In the genomic region with DNA sequence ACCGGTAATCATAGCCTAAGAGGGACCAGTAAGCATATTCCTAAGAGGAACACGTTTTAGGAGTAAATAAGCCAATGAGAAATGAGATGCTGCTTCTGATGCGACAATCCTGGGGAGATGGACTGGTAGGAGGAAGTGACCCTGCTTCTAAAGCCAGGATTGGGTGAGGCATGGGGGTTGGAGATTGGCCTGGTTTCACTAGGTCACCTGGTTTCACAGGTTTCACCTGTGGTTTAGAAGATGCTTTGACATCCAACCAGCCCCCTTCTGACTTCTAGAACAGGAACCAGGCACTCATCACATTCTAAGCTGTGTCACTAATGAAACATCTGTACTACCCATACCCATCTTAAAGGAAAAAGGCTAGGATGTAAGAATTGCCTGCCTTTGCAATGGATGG, we compare ENCODE assay signal across 21 cellular contexts. TPM values are rescaled to one million over a fixed set of nuclear protein-coding genes. Genes with fewer than 3 reads are reported as not detected.
DNase-seq lines count a peak whose midpoint lies in the region; ATAC-seq, FAIRE-seq and TF ChIP-seq lines count a peak whose summit lies in the region.
"Had no signal": no experiment of that assay in that cellular context is flagged by ENCODE, and none has a peak within 500 bp of the region (broad histone marks: within the 10 kb centered on the region; RNA-seq: fewer than 3 reads in every experiment).

No MANE protein-coding gene starts in this region.

- no peak for FAIRE-seq in H1 (lab: Jason Lieb, UNC)
- FAIRE-seq: RCC 7860 had no signal

- H3K4me2 ChIP-seq in H1 (ENCODE audit: insufficient read depth in 1 of 2, low read depth in 2 of 2, low read length in 2 of 2): no peak overlapping the region

- H2BK12ac ChIP-seq in H1 (ENCODE audit: low read depth, low read length): no peak overlapping the region

- no peaks in the 10 kb centered on the region for H3K79me1 ChIP-seq in H1 (ENCODE audit: low read depth, low read length)

- TF ChIP-seq CTCF in CD8-positive, alpha-beta T cell (IDR thresholded peaks at IDR 0.05): no peak
- TF ChIP-seq CTCF in H1 (IDR thresholded peaks at IDR 0.05; ENCODE audit: control extremely low read depth in 1 of 3, insufficient read depth in 1 of 3, low read depth in 1 of 3, low read length in 3 of 3) (no peak), uterus (IDR thresholded peaks at IDR 0.05) (no peak)

- no peak overlapping the region for H2BK15ac ChIP-seq in H1 (ENCODE audit: low read length)

- H4K5ac ChIP-seq in H1 (ENCODE audit: insufficient read length, low read depth, low read length): no peak overlapping the region

- no peak overlapping the region for H3K4me3 Mint-ChIP-seq in CD8-positive, alpha-beta T cell
- H3K4me3 Mint-ChIP-seq: CD8-positive, alpha-beta memory T cell; central memory CD8-positive, alpha-beta T cell had no signal

- TF ChIP-seq RAD21 in H1 (IDR thresholded peaks at IDR 0.05 in 1 of 2, conservative IDR thresholded peaks at IDR 0.05 in 1 of 2; ENCODE audit: low read depth in 2 of 2, low read length in 2 of 2): no peak

- no peaks in the 10 kb centered on the region for H3K36me3 ChIP-seq in CD8-positive, alpha-beta T cell (ENCODE audit: insufficient read depth, low read length)
- H3K36me3 ChIP-seq in H1 (ENCODE audit: control insufficient read depth in 2 of 4, insufficient read depth in 4 of 4, low read length in 3 of 4) (peaks cover 0 to 23% (median 3%) of the 10 kb centered on the region in 4 experiments; a peak in 4 of 8 replicates), uterus (no peaks in the 10 kb centered on the region)

- no peaks in the 10 kb centered on the region for H4K20me1 ChIP-seq in H1 (replicated peaks in 1 of 2; ENCODE audit: control insufficient read depth in 1 of 2, insufficient read depth in 2 of 2, low read length in 2 of 2)

- H4K91ac ChIP-seq in H1 (replicated peaks; ENCODE audit: insufficient read length, low read length): no peak overlapping the region

- H3K4me1 ChIP-seq in CD8-positive, alpha-beta T cell (ENCODE audit: insufficient read depth, low read length): no peaks in the 10 kb centered on the region
- H3K4me1 ChIP-seq in H1 (replicated peaks in 1 of 4; ENCODE audit: control insufficient read depth in 3 of 4, insufficient read depth in 4 of 4, low read length in 3 of 4): peaks cover 0 to 3% (median under 1%) of the 10 kb centered on the region in 4 experiments; a peak in 2 of 7 replicates
- H3K4me1 ChIP-seq in uterus: no peaks in the 10 kb centered on the region

- H3K4me3 ChIP-seq in CD8-positive, alpha-beta T cell (ENCODE audit: low read depth, low read length): no peak overlapping the region
- H3K4me3 ChIP-seq in H1 (ENCODE audit: extremely low read depth in 1 of 4, insufficient read depth in 2 of 4, low read depth in 3 of 4, low read length in 4 of 4): no peak overlapping the region
- no peak overlapping the region for H3K4me3 ChIP-seq in uterus
- H3K4me3 ChIP-seq: esophagus squamous epithelium, left lung, right atrium auricular region had no signal

- H4K8ac ChIP-seq in H1 (ENCODE audit: extremely low read depth, insufficient read depth, low read length): no peak overlapping the region

- no peaks in the 10 kb centered on the region for H3K27me3 ChIP-seq in CD8-positive, alpha-beta T cell (ENCODE audit: insufficient read depth, low read length)
- H3K27me3 ChIP-seq in H1 (replicated peaks in 1 of 4; ENCODE audit: control insufficient read depth in 3 of 4, extremely low read depth in 1 of 4, insufficient read depth in 3 of 4, low read length in 3 of 4): no peaks in the 10 kb centered on the region
- H3K27me3 ChIP-seq in uterus: no peaks in the 10 kb centered on the region
- H3K27me3 ChIP-seq: right atrium auricular region had no signal

- CTCF ChIA-PET in CD8-positive, alpha-beta T cell (lab: Charles Lee): interaction anchor here (0.8 to 1.3 kb wide), 2 partner anchors 40 to 231 kb away, joined by 4 to 5 read pairs; no protein-coding TSS in a partner anchor
- CTCF ChIA-PET in H1 (lab: Charles Lee; ENCODE audit: partially characterized antibody): interaction anchor here (1.2 kb wide), 1 partner anchor 13 kb away, joined by 3 read pairs; no protein-coding TSS in a partner anchor

- no peak for ATAC-seq in CD8-positive, alpha-beta T cell
- ATAC-seq in GM19395 (IDR thresholded peaks at IDR 0.05; ENCODE audit: unreplicated experiment): peak; percentile 55
- peak; percentile 42 for ATAC-seq in HG03521 (IDR thresholded peaks at IDR 0.05; ENCODE audit: unreplicated experiment)
- ATAC-seq: left lung had no signal

- no peak overlapping the region for H3K18ac ChIP-seq in H1 (ENCODE audit: extremely low read depth, low read length)

- H3K4ac ChIP-seq in H1 (replicated peaks; ENCODE audit: insufficient read length, low read depth, low read length): no peak overlapping the region

- no peak overlapping the region for H2AK5ac ChIP-seq in H1 (ENCODE audit: low read depth, low read length)

- H3K27ac Mint-ChIP-seq in CD8-positive, alpha-beta T cell: peak overlapping the region; percentile 2

- no peak overlapping the region for H2BK20ac ChIP-seq in H1 (ENCODE audit: low read length)

- no peak overlapping the region for H2BK5ac ChIP-seq in H1 (ENCODE audit: low read depth, low read length)

- H3K9me3 Mint-ChIP-seq in CD8-positive, alpha-beta T cell: no peaks in the 10 kb centered on the region
- H3K9me3 Mint-ChIP-seq: CD8-positive, alpha-beta memory T cell; central memory CD8-positive, alpha-beta T cell had no signal

- no peak for TF ChIP-seq EP300 in H1 (IDR thresholded peaks at IDR 0.05; ENCODE audit: borderline replicate concordance in 1 of 2, low read depth in 2 of 2, low read length in 2 of 2)

- peaks cover 15% of the 10 kb centered on the region for H3K4me1 Mint-ChIP-seq in CD8-positive, alpha-beta T cell (ENCODE audit: low read depth)

- H2AFZ ChIP-seq in H1 (ENCODE audit: low read length): no peak overlapping the region

- H3K56ac ChIP-seq in H1 (replicated peaks; ENCODE audit: insufficient read length, low read depth, low read length): no peak overlapping the region

- intact Hi-C loops in CD8-positive, alpha-beta T cell (cut with DNase I, micrococcal nuclease): no loop called here
- intact Hi-C loops in uterus (cut with DNase I; ENCODE audit: low total_unique reads): no loop called here

- H3K23me2 ChIP-seq in H1 (ENCODE audit: low read depth, low read length): no peaks in the 10 kb centered on the region

- POLR2A ChIA-PET in CD8-positive, alpha-beta T cell (lab: Charles Lee): no interaction called here
- POLR2A ChIA-PET in H1 (lab: Charles Lee; ENCODE audit: partially characterized antibody): interaction anchor here (0.7 kb wide), 1 partner anchor 644 kb away, joined by 4 read pairs; no protein-coding TSS in a partner anchor

- H3K23ac ChIP-seq in H1 (ENCODE audit: insufficient read length): no peak overlapping the region

- TF ChIP-seq POLR2A in H1 (IDR thresholded peaks at IDR 0.05; ENCODE audit: control extremely low read depth in 1 of 2, low read depth in 2 of 2, low read length in 2 of 2) (peak; percentile 19 to 40; a peak in 2 of 3 replicates), uterus (IDR thresholded peaks at IDR 0.05) (no peak)

- no peak overlapping the region for H3K27ac ChIP-seq in CD8-positive, alpha-beta T cell (ENCODE audit: low read depth, low read length)
- H3K27ac ChIP-seq in H1 (ENCODE audit: low read depth, low read length) (no peak overlapping the region), uterus (no peak overlapping the region)
- H3K27ac ChIP-seq: esophagus squamous epithelium, left lung, right atrium auricular region had no signal

- WGBS in H1 (ENCODE audit: extremely low coverage in 1 of 2, insufficient coverage in 1 of 2, insufficient read length in 1 of 2, insufficient replicate concordance in 2 of 2, low coverage in 1 of 2, low lambda C conversion rate in 2 of 2, missing lambda C conversion rate in 1 of 2), 2 experiments: 85% methylated on average over 3 of the region's 3 CpGs; no CpG with 5 or more reads in 1 of the 2 experiments

- H3K27me3 Mint-ChIP-seq in CD8-positive, alpha-beta T cell (ENCODE audit: low read depth): peaks cover 13% of the 10 kb centered on the region

- no peaks in the 10 kb centered on the region for H3K9me3 ChIP-seq in CD8-positive, alpha-beta T cell (ENCODE audit: low read length)
- H3K9me3 ChIP-seq in H1 (ENCODE audit: insufficient read depth in 2 of 2, low read depth in 1 of 2, low read length in 1 of 2) (no peaks in the 10 kb centered on the region), uterus (no peaks in the 10 kb centered on the region)
- H3K9me3 ChIP-seq: esophagus squamous epithelium, left lung, right atrium auricular region had no signal

- no peak overlapping the region for H2BK120ac ChIP-seq in H1 (replicated peaks; ENCODE audit: low read depth, low read length)

- no peak for DNase-seq in CD8-positive, alpha-beta T cell
- DNase-seq in H1 (ENCODE audit: low read depth in 1 of 2, low spot score in 2 of 2) (no peak), uterus (no peak), NCI-H2081 (lab: John Stamatoyannopoulos, UW) (no peak), UCSD-AML1 (lab: John Stamatoyannopoulos, UW; ENCODE audit: unreplicated experiment) (no peak), NCI-H1436 (lab: John Stamatoyannopoulos, UW) (no peak)
- DNase-seq: activated naive CD4-positive, alpha-beta T cell; anterior cingulate cortex; CD8-positive, alpha-beta memory T cell; esophagus squamous epithelium; left lung; NCI-H1105; NCI-H2171; NCI-H69; stimulated activated naive CD4-positive, alpha-beta T cell; trophoblast cell had no signal

- H3K9ac ChIP-seq in H1 (replicated peaks in 1 of 4; ENCODE audit: extremely low read depth in 1 of 4, low read depth in 3 of 4, low read length in 3 of 4): no peak overlapping the region

- peaks cover 17% of the 10 kb centered on the region for H3K36me3 Mint-ChIP-seq in CD8-positive, alpha-beta T cell

- no peaks in the 10 kb centered on the region for H3K79me2 ChIP-seq in H1 (ENCODE audit: control insufficient read depth in 1 of 2, insufficient read depth in 2 of 2, low read length in 2 of 2)

- H3K14ac ChIP-seq in H1 (ENCODE audit: insufficient read length): no peak overlapping the region

TF ChIP-seq in H1, 55 proteins besides CTCF, POLR2A, EP300 and RAD21 (continues in another document):
- TF ChIP-seq HDAC2 (IDR thresholded peaks at IDR 0.05; ENCODE audit: borderline replicate concordance in 1 of 2, low read depth in 2 of 2, low read length in 2 of 2) (no peak), KDM4A (IDR thresholded peaks at IDR 0.05; ENCODE audit: low read depth, low read length, severe bottlenecking) (no peak)

RNA-seq across cellular contexts. Expression of a gene that starts 53.0 kb away (rescaled TPM):
- total RNA-seq in CD8-positive, alpha-beta T cell: 1 to 10 TPM; 3.5 to 3.6 TPM
- total RNA-seq in H1 (2021; fragmentation: NEBNext Ultra II Directional; extraction: Animal tissue kit (Norgen Biotek cat#: 25700)): 26.4 and 28.4 TPM in 2 replicates
- polyA plus RNA-seq in H1 (2011; rRNA removed): 5.6 and 7.3 TPM in 2 replicates
- 6.3 TPM for polyA plus RNA-seq in H1 (2011; cell fraction: cytosol; rRNA removed)
- 9.8 TPM for polyA plus RNA-seq in H1 (2011; cell fraction: nucleus; rRNA removed)
- polyA plus RNA-seq in H1 (2012, experiment 1 of 2): 11.0 to 16.9 TPM (median 14.0 TPM) in 4 replicates
- 11.2 TPM for polyA plus RNA-seq in H1 (2012, experiment 2 of 2)
- 28.3 TPM for polyA plus RNA-seq in H1 (2013, experiment 1 of 2)
- 37.5 TPM for polyA plus RNA-seq in H1 (2013, experiment 2 of 2)
- polyA minus RNA-seq in H1 (2011; rRNA and poly(A)+ RNA removed): 3.6 and 4.3 TPM in 2 replicates
- 3.5 TPM for polyA minus RNA-seq in H1 (2011; cell fraction: cytosol; rRNA and poly(A)+ RNA removed)
- polyA minus RNA-seq in H1 (2011; cell fraction: nucleus; rRNA and poly(A)+ RNA removed): 5.9 TPM
- total RNA-seq in uterus: 10 to 100 TPM in 2 of 4 donors, 1 to 10 TPM in 2; 6.4 to 18.3 (median 14.0) TPM

Comparison
In these comparisons a context has a peak if more than half of its experiments do, and no peak if none do; other contexts are left out.
1. POLR2A ChIP-seq: peak in H1 (2 of 2); none in uterus (0 of 2).